12 cellular contexts compared by ENCODE assay signal in genomic region chr21:41823906-41824305, GRCh38. TPM values are rescaled to one million over a fixed set of nuclear protein-coding genes. Genes with fewer than 3 reads are reported as not detected.
DNase-seq lines count a peak whose midpoint lies in the region; ATAC-seq and TF ChIP-seq lines count a peak whose summit lies in the region.
"Had no signal": no experiment of that assay in that cellular context is flagged by ENCODE, and none has a peak within 500 bp of the region (broad histone marks: within the 10 kb centered on the region; RNA-seq: fewer than 3 reads in every experiment).

No MANE protein-coding gene starts in this region.

- no peak overlapping the region for H3K4me3 Mint-ChIP-seq in nephron progenitor cell
- no peak overlapping the region for H3K4me3 Mint-ChIP-seq in activated CD8-positive, alpha-beta memory T cell treated with anti-CD3 and anti-CD28 coated beads, Interleukin-2, amount 10 ng/mL, durations not matched to agents 7 days and 5 days
- H3K4me3 Mint-ChIP-seq: CD4-positive, CD25-positive, alpha-beta regulatory T cell had no signal

- no peaks in the 10 kb centered on the region for H3K27me3 Mint-ChIP-seq in nephron progenitor cell (ENCODE audit: low read depth, poor library complexity)
- H3K27me3 Mint-ChIP-seq in activated CD8-positive, alpha-beta memory T cell treated with anti-CD3 and anti-CD28 coated beads, Interleukin-2, amount 10 ng/mL, durations not matched to agents 7 days and 5 days: no peaks in the 10 kb centered on the region
- H3K27me3 Mint-ChIP-seq: CD4-positive, CD25-positive, alpha-beta regulatory T cell had no signal

- H3K27me3 ChIP-seq in spleen (replicated peaks in 1 of 7): no peaks in the 10 kb centered on the region

- no peak for TF ChIP-seq POLR2A in spleen (IDR thresholded peaks at IDR 0.05)

- peak overlapping the region; percentile 10 for H3K27ac Mint-ChIP-seq in nephron progenitor cell
- no peak overlapping the region for H3K27ac Mint-ChIP-seq in activated CD8-positive, alpha-beta memory T cell treated with anti-CD3 and anti-CD28 coated beads, Interleukin-2, amount 10 ng/mL, durations not matched to agents 7 days and 5 days

- peaks cover 13% of the 10 kb centered on the region for H3K4me1 Mint-ChIP-seq in nephron progenitor cell
- H3K4me1 Mint-ChIP-seq in activated CD8-positive, alpha-beta memory T cell treated with anti-CD3 and anti-CD28 coated beads, Interleukin-2, amount 10 ng/mL, durations not matched to agents 7 days and 5 days: no peaks in the 10 kb centered on the region
- H3K4me1 Mint-ChIP-seq: CD4-positive, CD25-positive, alpha-beta regulatory T cell had no signal

- no peaks in the 10 kb centered on the region for H3K9me3 ChIP-seq in spleen

- peaks cover 0 to 96% (median 51%) of the 10 kb centered on the region in 6 donors for H3K36me3 ChIP-seq in spleen

- TF ChIP-seq CTCF in nephron progenitor cell (IDR thresholded peaks at IDR 0.05) (no peak), spleen (IDR thresholded peaks at IDR 0.05 in 8 of 11, conservative IDR thresholded peaks at IDR 0.05 in 3 of 11) (no peak)

- no peaks in the 10 kb centered on the region for H3K9me3 Mint-ChIP-seq in nephron progenitor cell
- H3K9me3 Mint-ChIP-seq in activated CD8-positive, alpha-beta memory T cell treated with anti-CD3 and anti-CD28 coated beads, Interleukin-2, amount 10 ng/mL, durations not matched to agents 7 days and 5 days (ENCODE audit: low read depth): no peaks in the 10 kb centered on the region
- H3K9me3 Mint-ChIP-seq: CD4-positive, CD25-positive, alpha-beta regulatory T cell had no signal

- H3K4me3 ChIP-seq in spleen: no peak overlapping the region
- H3K4me3 ChIP-seq: GM23248 had no signal

- ATAC-seq in left ventricle myocardium superior (no peak), HG03280 (IDR thresholded peaks at IDR 0.05; ENCODE audit: unreplicated experiment) (no peak)
- ATAC-seq in activated CD8-positive, alpha-beta memory T cell treated with anti-CD3 and anti-CD28 coated beads, Interleukin-2, amount 10 ng/mL, durations not matched to agents 7 days and 5 days: no peak

- intact Hi-C loops in cardiac septum (cut with DNase I) (no loop called here), left ventricle myocardium superior (cut with micrococcal nuclease) (no loop called here), spleen (cut with DNase I; ENCODE audit: low total_unique reads) (no loop called here)

- WGBS in spleen, 5 donors: 91 to 99% (median 95%) methylated on average over 12 of the region's 12 CpGs

- CTCF ChIA-PET in activated CD8-positive, alpha-beta memory T cell treated with anti-CD3 and anti-CD28 coated beads, Interleukin-2, amount 10 ng/mL, durations not matched to agents 7 days and 5 days (lab: Charles Lee): interaction anchor here (1.0 kb wide), 1 partner anchor 293 kb away, joined by 5 read pairs; no protein-coding TSS in a partner anchor

- peak; percentile 68 for DNase-seq in cardiac septum (ENCODE audit: low spot score)
- DNase-seq in left ventricle myocardium superior: no peak
- no peak for DNase-seq in nephron progenitor cell
- DNase-seq in spleen: peak; percentile 53
- DNase-seq in occipital lobe (lab: John Stamatoyannopoulos, UW): no peak
- DNase-seq in activated gamma-delta T cell (lab: John Stamatoyannopoulos, UW): no peak
- no peak for DNase-seq in activated CD8-positive, alpha-beta memory T cell treated with anti-CD3 and anti-CD28 coated beads, Interleukin-2, amount 10 ng/mL, durations not matched to agents 7 days and 5 days
- DNase-seq: CD4-positive, CD25-positive, alpha-beta regulatory T cell; GM23248; IMR-90 had no signal

- H3K4me1 ChIP-seq in spleen: no peaks in the 10 kb centered on the region

- no peak overlapping the region for H3K27ac ChIP-seq in spleen
- H3K27ac ChIP-seq: 22Rv1, GM23248 had no signal

- H3K36me3 Mint-ChIP-seq in nephron progenitor cell (ENCODE audit: low read depth): peaks cover 19% of the 10 kb centered on the region
- no peaks in the 10 kb centered on the region for H3K36me3 Mint-ChIP-seq in activated CD8-positive, alpha-beta memory T cell treated with anti-CD3 and anti-CD28 coated beads, Interleukin-2, amount 10 ng/mL, durations not matched to agents 7 days and 5 days

RNA-seq across cellular contexts. Expression of gene PRDM15, which starts 55.2 kb away (rescaled TPM):
- total RNA-seq in cardiac septum: 3.5 TPM
- total RNA-seq in left ventricle myocardium superior: 3.7 TPM
- 10 to 100 TPM in 6 of 7 donors, 1 to 10 TPM in 1; 8.4 to 18.0 (median 12.2) TPM for total RNA-seq in spleen
- polyA plus RNA-seq in spleen: 1 to 10 TPM; 4.4 to 6.5 (median 6.0) TPM
- 6.7 TPM for total RNA-seq in occipital lobe
- 10 to 100 TPM; 10.8 to 13.4 TPM for total RNA-seq in activated CD8-positive, alpha-beta memory T cell treated with anti-CD3 and anti-CD28 coated beads, Interleukin-2, amount 10 ng/mL, durations not matched to agents 7 days and 5 days

RNA-seq across cellular contexts. Expression of gene RIPK4, which starts 57.1 kb away (rescaled TPM):
- 0.13 TPM for total RNA-seq in cardiac septum
- 0.17 TPM for total RNA-seq in left ventricle myocardium superior
- total RNA-seq in spleen: not detected
- under 1 TPM; 0.02 to 0.06 (median 0.06) TPM for polyA plus RNA-seq in spleen
- total RNA-seq in occipital lobe: 0.47 TPM
- not detected for total RNA-seq in activated CD8-positive, alpha-beta memory T cell treated with anti-CD3 and anti-CD28 coated beads, Interleukin-2, amount 10 ng/mL, durations not matched to agents 7 days and 5 days

Comparison
In these comparisons a context has a peak if more than half of its experiments do, and no peak if none do; other contexts are left out.
1. DNase-seq: peak in cardiac septum (single experiment) and spleen (single experiment); none in left ventricle myocardium superior (single experiment), nephron progenitor cell (single experiment), occipital lobe (single experiment), activated gamma-delta T cell (single experiment) and activated CD8-positive, alpha-beta memory T cell treated with anti-CD3 and anti-CD28 coated beads, Interleukin-2, amount 10 ng/mL, durations not matched to agents 7 days and 5 days (single experiment).